Comparison of ENCODE assay signal across 2 cellular contexts in genomic region chr1:220736283-220736682, GRCh38. TPM values are rescaled to one million over a fixed set of nuclear protein-coding genes. Genes with fewer than 3 reads are reported as not detected.
"Had no signal": no experiment of that assay in that cellular context is flagged by ENCODE, and none has a peak within 500 bp of the region (broad histone marks: within the 10 kb centered on the region; RNA-seq: fewer than 3 reads in every experiment).

No MANE protein-coding gene starts in this region.

RNA-seq across cellular contexts. Expression of gene MTARC2, which starts 11.8 kb away (rescaled TPM):
- total RNA-seq: natural killer cell treated with Interleukin-12 subunit alpha and Interleukin-12 subunit beta and Interleukin-15 and Interleukin-18, amount 100 ng/mL, for 72 hours had no signal
- polyA plus RNA-seq: neural cell had no signal
